Comparison of ENCODE assay signal across 9 cellular contexts in genomic region chr2:222656544-222657446, GRCh38. TPM values are rescaled to one million over a fixed set of nuclear protein-coding genes. Genes with fewer than 3 reads are reported as not detected.
DNase-seq lines count a peak whose midpoint lies in the region; ATAC-seq and TF ChIP-seq lines count a peak whose summit lies in the region.
"Had no signal": no experiment of that assay in that cellular context is flagged by ENCODE, and none has a peak within 500 bp of the region (broad histone marks: within the 10 kb centered on the region; RNA-seq: fewer than 3 reads in every experiment).

No MANE protein-coding gene starts in this region.

- no peak for TF ChIP-seq RAD21 in liver (IDR thresholded peaks at IDR 0.05)

- peak overlapping the region; percentile 92 for H3K4me3 ChIP-seq in HUES64 (ENCODE audit: low read length)
- peak overlapping the region; percentile 16 to 69 for H3K4me3 ChIP-seq in body of pancreas
- H3K4me3 ChIP-seq in liver (ENCODE audit: low read depth in 1 of 3, low read length in 3 of 3), result peak overlapping the region; percentile 72 to 100 (median 96)
- peak overlapping the region; percentile 78 for H3K4me3 ChIP-seq in urinary bladder (ENCODE audit: low read depth, low read length)

- H3K9ac ChIP-seq in HUES64 (ENCODE audit: low read depth, low read length) (peak overlapping the region; percentile 99), liver (ENCODE audit: low read depth in 1 of 2, low read length in 2 of 2) (peak overlapping the region; percentile 59 to 90)

- H3K27ac ChIP-seq in HUES64 (ENCODE audit: low read depth, low read length) (peak overlapping the region; percentile 98), body of pancreas (peak overlapping the region; percentile 91 to 94 (median 92)), liver (ENCODE audit: low read depth in 1 of 2, low read length in 2 of 2) (peak overlapping the region; percentile 92 to 95), urinary bladder (ENCODE audit: low read depth) (no peak overlapping the region)

- in situ Hi-C loops in Caki2 (cut with HindIII; ENCODE audit: low pct_unique_long_range_greater_than_20kb, low sequenced_read_pairs), result no loop called here

- no peak for TF ChIP-seq CTCF in body of pancreas (IDR thresholded peaks at IDR 0.05)
- no peak for TF ChIP-seq CTCF in liver (IDR thresholded peaks at IDR 0.05; ENCODE audit: low read depth, low read length, missing input control)

- ATAC-seq in GM21515 (IDR thresholded peaks at IDR 0.05; ENCODE audit: unreplicated experiment), result peak; percentile 30
- ATAC-seq in body of pancreas, result no peak

- intact Hi-C loops in body of pancreas (cut with DNase I), result no loop called here

- TF ChIP-seq POLR2A in body of pancreas (IDR thresholded peaks at IDR 0.05), result no peak

- H3K36me3 ChIP-seq in HUES64 (ENCODE audit: insufficient read depth, low read length), result no peaks in the 10 kb centered on the region
- no peaks in the 10 kb centered on the region for H3K36me3 ChIP-seq in body of pancreas (replicated peaks in 1 of 2; ENCODE audit: insufficient read depth in 1 of 2, low read depth in 2 of 2)
- H3K36me3 ChIP-seq in liver (ENCODE audit: control insufficient read depth in 4 of 4, insufficient read depth in 3 of 4, low read depth in 1 of 4, low read length in 3 of 4), result no peaks in the 10 kb centered on the region
- no peaks in the 10 kb centered on the region for H3K36me3 ChIP-seq in urinary bladder (ENCODE audit: insufficient read depth)

- no peaks in the 10 kb centered on the region for H3K27me3 ChIP-seq in HUES64 (ENCODE audit: insufficient read depth, low read length)
- H3K27me3 ChIP-seq in body of pancreas, result no peaks in the 10 kb centered on the region
- no peaks in the 10 kb centered on the region for H3K27me3 ChIP-seq in liver (ENCODE audit: control insufficient read depth in 4 of 4, insufficient read depth in 4 of 4, low read length in 3 of 4)

- DNase-seq in Caki2 (ENCODE audit: low read depth) (peak; percentile 5), body of pancreas (no peak), NCI-H128 (lab: John Stamatoyannopoulos, UW; ENCODE audit: unreplicated experiment) (no peak), NCI-H2196 (lab: John Stamatoyannopoulos, UW; ENCODE audit: unreplicated experiment) (no peak)

- H3K4me1 ChIP-seq in HUES64 (ENCODE audit: insufficient read depth, low read length) (no peaks in the 10 kb centered on the region), body of pancreas (peaks cover 35% of the 10 kb centered on the region), liver (ENCODE audit: control insufficient read depth in 4 of 4, insufficient read depth in 4 of 4, low read length in 3 of 4) (peaks cover 6 to 27% (median 10%) of the 10 kb centered on the region in 4 donors), urinary bladder (ENCODE audit: insufficient read depth) (no peaks in the 10 kb centered on the region)

- WGBS in HUES64, result 32% methylated on average over 9 of the region's 11 CpGs
- 21 to 27% methylated on average over 11 of the region's 11 CpGs for WGBS in body of pancreas, 2 donors
- WGBS in liver, result 32% methylated on average over 11 of the region's 11 CpGs
- 22% methylated on average over 11 of the region's 11 CpGs for WGBS in urinary bladder

- H3K9me3 ChIP-seq in HUES64 (ENCODE audit: insufficient read depth, low read depth, low read length) (no peaks in the 10 kb centered on the region), body of pancreas (no peaks in the 10 kb centered on the region), liver (ENCODE audit: control insufficient read depth in 4 of 4, low read length in 3 of 4) (no peaks in the 10 kb centered on the region)

TF ChIP-seq in liver, 16 proteins besides CTCF, POLR2A, EP300 and RAD21:
- TF ChIP-seq NR2F2 (IDR thresholded peaks at IDR 0.05) (no peak), JUND (IDR thresholded peaks at IDR 0.05) (no peak), EGR1 (IDR thresholded peaks at IDR 0.05; ENCODE audit: low read depth in 2 of 2) (no peak), ATF3 (IDR thresholded peaks at IDR 0.05) (no peak), HNF4A (conservative IDR thresholded peaks at IDR 0.05) (no peak), RXRA (IDR thresholded peaks at IDR 0.05) (no peak), GABPA (IDR thresholded peaks at IDR 0.05 in 1 of 2, conservative IDR thresholded peaks at IDR 0.05 in 1 of 2) (no peak), HNF4G (IDR thresholded peaks at IDR 0.05) (no peak), TAF1 (conservative IDR thresholded peaks at IDR 0.05) (no peak), ZBTB33 (IDR thresholded peaks at IDR 0.05) (no peak), FOXA2 (IDR thresholded peaks at IDR 0.05) (no peak), MAX (IDR thresholded peaks at IDR 0.05) (no peak), YY1 (IDR thresholded peaks at IDR 0.05) (no peak), FOXA1 (IDR thresholded peaks at IDR 0.05) (no peak)

RNA-seq across cellular contexts. Expression of gene FARSB, which starts 0.9 kb away (rescaled TPM):
- total RNA-seq in Caki2 (2014; rRNA removed; shearing (Covaris generic); ENCODE audit: low replicate concordance), result 1.6 and 3.4 TPM in 2 replicates
- polyA plus RNA-seq in HUES64 (2013, experiment 1 of 2), result 39.7 TPM
- 37.3 TPM for polyA plus RNA-seq in HUES64 (2013, experiment 2 of 2)
- total RNA-seq in body of pancreas (10 to 100 TPM in 1 of 2 donors, 1 to 10 TPM in 1; 7.6 to 11.4 TPM), liver (1 to 10 TPM; 5.5 to 9.7 TPM), urinary bladder (17.1 TPM)
- polyA plus RNA-seq in liver (1 to 10 TPM; 8.7 to 9.2 TPM), urinary bladder (15.1 TPM)

RNA-seq across cellular contexts. Expression of gene MOGAT1, which starts 14.7 kb away (rescaled TPM):
- not detected in 2 replicates for total RNA-seq in Caki2 (2014; rRNA removed; shearing (Covaris generic); ENCODE audit: low replicate concordance)
- polyA plus RNA-seq in HUES64 (2013, experiment 1 of 2), result not detected
- polyA plus RNA-seq in HUES64 (2013, experiment 2 of 2), result not detected
- total RNA-seq in body of pancreas, result 1 to 10 TPM in 1 of 2 donors, not detected in 1; 1.8 TPM
- 1 to 10 TPM in 1 of 2 donors, not detected in 1; 5.1 TPM for total RNA-seq in liver
- 1 to 10 TPM in 1 of 2 donors, under 1 TPM in 1; 0.30 to 5.5 TPM for polyA plus RNA-seq in liver
- not detected for total RNA-seq in urinary bladder
- polyA plus RNA-seq in urinary bladder, result not detected
- total RNA-seq: T-helper 2 cell treated with Interferon-gamma antibody and Interleukin-4, amounts not matched to agents 100 ng/mL and 5 ng/mL, for 36 hours had no signal

Comparison
In these comparisons a context has a peak if more than half of its experiments do, and no peak if none do; other contexts are left out.
1. H3K4me3 ChIP-seq: peak in every context shown above with its lines; median percentile 96 in liver; 92 in HUES64; 78 in urinary bladder; 42 in body of pancreas.